Comparison of ENCODE assay signal across 20 cellular contexts in genomic region chr10:125172694-125173093, GRCh38.
"Had no signal": no experiment of that assay in that cellular context is flagged by ENCODE, and none has a peak within 500 bp of the region (broad histone marks: within the 10 kb centered on the region; RNA-seq: fewer than 3 reads in every experiment).

No MANE protein-coding gene starts in this region.

- DNase-seq: Karpas-422, KG1, MG63, NCI-H1092 treated with DMSO at 0.1 percent for 48 hours, NCI-H1436, NCI-H187, NCI-H2029, NCI-H2081 treated with DMSO at 0.1 percent for 48 hours, NCI-H2171, NCI-H226, NCI-H446, NCI-H510A, NCI-H524 treated with DMSO at 0.1 percent for 48 hours, NCI-H69, NCI-H774, Right ventricle myocardium superior, RPMI8226, SIG-M5 had no signal

- H3K9me3 ChIP-seq: MG63, SJSA1 had no signal

- H3K4me1 ChIP-seq: SJSA1 had no signal

- H3K4me3 ChIP-seq: MG63, SJSA1, SK-N-MC had no signal

- H3K36me3 ChIP-seq: MG63, SJSA1 had no signal

- H3K27ac ChIP-seq: SJSA1, SK-N-MC had no signal
